In the genomic region with DNA sequence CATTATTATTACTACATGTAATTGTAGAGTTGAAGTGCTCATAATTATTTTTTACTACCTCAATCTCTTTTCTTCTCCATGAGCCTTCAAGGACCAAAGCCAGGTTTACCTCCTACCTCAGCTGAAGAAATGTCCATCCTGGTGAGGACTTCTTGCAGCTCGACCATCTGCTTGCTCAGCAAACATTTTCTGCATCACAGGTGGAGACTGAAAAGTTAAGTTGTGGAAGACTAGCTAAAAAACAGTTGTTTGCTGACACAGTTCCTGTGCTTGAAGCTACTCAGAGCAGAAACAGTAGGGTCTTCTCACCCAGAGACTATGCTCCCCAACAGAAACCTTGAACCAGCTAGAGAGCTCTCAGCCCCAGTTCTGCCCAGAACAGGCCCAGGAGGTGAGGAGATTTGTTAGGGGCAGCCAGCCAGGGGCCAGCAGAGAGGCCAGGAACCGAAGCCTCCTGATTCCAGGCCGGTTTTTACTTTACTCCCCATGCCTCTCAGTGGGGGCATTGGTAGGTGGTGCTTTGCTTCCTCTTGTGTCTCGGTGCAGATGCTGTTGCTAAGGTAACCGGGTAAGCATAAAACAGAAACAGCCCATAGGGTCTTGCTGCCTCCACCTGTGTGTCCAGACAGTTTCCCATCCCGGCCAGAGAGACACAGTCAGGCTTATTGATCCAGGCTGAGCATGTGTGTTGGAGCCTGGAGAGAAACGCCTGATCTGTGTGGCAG, we compare ENCODE assay signal across 9 cellular contexts. TPM values are rescaled to one million over a fixed set of nuclear protein-coding genes. Genes with fewer than 3 reads are reported as not detected.
DNase-seq lines count a peak whose midpoint lies in the region; ATAC-seq lines count a peak whose summit lies in the region.
"Had no signal": no experiment of that assay in that cellular context is flagged by ENCODE, and none has a peak within 500 bp of the region (broad histone marks: within the 10 kb centered on the region; RNA-seq: fewer than 3 reads in every experiment).

No MANE protein-coding gene starts in this region.

- H3K4me3 ChIP-seq in naive thymus-derived CD4-positive, alpha-beta T cell (ENCODE audit: low read length) = no peak overlapping the region

- no peaks in the 10 kb centered on the region for H3K36me3 ChIP-seq in naive thymus-derived CD4-positive, alpha-beta T cell (ENCODE audit: control insufficient read depth in 2 of 3, insufficient read depth in 3 of 3, low read length in 3 of 3)

- H3K27me3 ChIP-seq in naive thymus-derived CD4-positive, alpha-beta T cell (ENCODE audit: control insufficient read depth in 2 of 2, insufficient read depth in 2 of 2, low read length in 2 of 2) = no peaks in the 10 kb centered on the region

- peak; percentile 68 for ATAC-seq in HG02571 (IDR thresholded peaks at IDR 0.05; ENCODE audit: unreplicated experiment)
- peak; percentile 48 for ATAC-seq in naive thymus-derived CD4-positive, alpha-beta T cell
- no peak for ATAC-seq in stimulated activated naive CD8-positive, alpha-beta T cell treated with anti-CD3 and anti-CD28 coated beads, Interleukin-15, Interleukin-2, amounts not matched to agents 100 U/mL and 50 U/mL, for 24 hours

- intact Hi-C loops in naive thymus-derived CD4-positive, alpha-beta T cell (cut with micrococcal nuclease) = no loop called here
- intact Hi-C loops in posterior cingulate gyrus (cut with DNase I) = no loop called here
- intact Hi-C loops in activated naive CD4-positive, alpha-beta T cell treated with anti-CD3 and anti-CD28 coated beads for 36 hours (cut with micrococcal nuclease) = no loop called here

- peaks cover 0 to 2% (median 0%) of the 10 kb centered on the region in 5 donors for H3K36me3 Mint-ChIP-seq in naive thymus-derived CD4-positive, alpha-beta T cell
- no peaks in the 10 kb centered on the region for H3K36me3 Mint-ChIP-seq in activated naive CD4-positive, alpha-beta T cell treated with anti-CD3 and anti-CD28 coated beads for 36 hours (ENCODE audit: low read depth)

- peak; percentile 59 for DNase-seq in DMS153 (lab: John Stamatoyannopoulos, UW)
- DNase-seq in DMS153 treated with DMSO at 0.1 percent for 48 hours (lab: John Stamatoyannopoulos, UW; ENCODE audit: unreplicated experiment) = no peak
- DNase-seq in NCI-H2081 (lab: John Stamatoyannopoulos, UW) = peak; percentile 66 to 85
- DNase-seq in naive thymus-derived CD4-positive, alpha-beta T cell = no peak
- no peak for DNase-seq in stimulated activated naive CD8-positive, alpha-beta T cell treated with anti-CD3 and anti-CD28 coated beads, Interleukin-15, Interleukin-2, amounts not matched to agents 100 U/mL and 50 U/mL, for 24 hours
- no peak for DNase-seq in posterior cingulate gyrus
- no peak for DNase-seq in activated naive CD4-positive, alpha-beta T cell treated with anti-CD3 and anti-CD28 coated beads for 36 hours
- DNase-seq: effector CD8-positive, alpha-beta T cell had no signal

- no peaks in the 10 kb centered on the region for H3K9me3 Mint-ChIP-seq in naive thymus-derived CD4-positive, alpha-beta T cell
- no peaks in the 10 kb centered on the region for H3K9me3 Mint-ChIP-seq in activated naive CD4-positive, alpha-beta T cell treated with anti-CD3 and anti-CD28 coated beads for 36 hours

- no peak overlapping the region for H3K4me3 Mint-ChIP-seq in naive thymus-derived CD4-positive, alpha-beta T cell
- no peak overlapping the region for H3K4me3 Mint-ChIP-seq in activated naive CD4-positive, alpha-beta T cell treated with anti-CD3 and anti-CD28 coated beads for 36 hours

- no peaks in the 10 kb centered on the region for H3K9me3 ChIP-seq in naive thymus-derived CD4-positive, alpha-beta T cell (ENCODE audit: control insufficient read depth in 2 of 3, low read length in 3 of 3)

- peak overlapping the region in 4 of 9 donors; percentile 13 to 86 (median 31) for H3K27ac Mint-ChIP-seq in naive thymus-derived CD4-positive, alpha-beta T cell
- no peak overlapping the region for H3K27ac Mint-ChIP-seq in activated naive CD4-positive, alpha-beta T cell treated with anti-CD3 and anti-CD28 coated beads for 36 hours

- no peak overlapping the region for H3K27ac ChIP-seq in naive thymus-derived CD4-positive, alpha-beta T cell (ENCODE audit: low read depth, low read length)

- no peaks in the 10 kb centered on the region for H3K27me3 Mint-ChIP-seq in naive thymus-derived CD4-positive, alpha-beta T cell
- no peaks in the 10 kb centered on the region for H3K27me3 Mint-ChIP-seq in activated naive CD4-positive, alpha-beta T cell treated with anti-CD3 and anti-CD28 coated beads for 36 hours (ENCODE audit: low read depth)

- H3K4me1 ChIP-seq in naive thymus-derived CD4-positive, alpha-beta T cell (ENCODE audit: control insufficient read depth in 2 of 2, insufficient read depth in 2 of 2, low read length in 2 of 2) = peaks cover 0 to 11% of the 10 kb centered on the region in 2 donors

- POLR2A ChIA-PET in naive thymus-derived CD4-positive, alpha-beta T cell (lab: Charles Lee) = interaction anchor here (0.7 kb wide), 1 partner anchor 16 kb away, joined by 4 read pairs; no protein-coding TSS in a partner anchor

- peaks cover 0 to 42% (median 7%) of the 10 kb centered on the region in 7 donors for H3K4me1 Mint-ChIP-seq in naive thymus-derived CD4-positive, alpha-beta T cell
- peaks cover 21% of the 10 kb centered on the region for H3K4me1 Mint-ChIP-seq in activated naive CD4-positive, alpha-beta T cell treated with anti-CD3 and anti-CD28 coated beads for 36 hours (ENCODE audit: low read depth)

- CTCF ChIA-PET in naive thymus-derived CD4-positive, alpha-beta T cell (lab: Charles Lee) = interaction anchor here (0.9 to 1.0 kb wide), 2 partner anchors 13 to 32 kb away, joined by 3 read pairs; no protein-coding TSS in a partner anchor
- CTCF ChIA-PET in activated naive CD4-positive, alpha-beta T cell treated with anti-CD3 and anti-CD28 coated beads for 36 hours (lab: Charles Lee) = interaction anchor here (0.6 to 4.0 kb wide), 5 partner anchors 10 to 562 kb away, joined by 3 to 13 read pairs (median 8); no protein-coding TSS in a partner anchor

RNA-seq across cellular contexts. Expression of a gene that starts 54.9 kb away (rescaled TPM):
- 1,000 to 10,000 TPM in 2 of 5 experiments, 100 to 1,000 TPM in 3; 230 to 1,170 (median 374) TPM for total RNA-seq in naive thymus-derived CD4-positive, alpha-beta T cell
- 10 to 100 TPM; 65.4 to 68.3 TPM for polyA plus RNA-seq in naive thymus-derived CD4-positive, alpha-beta T cell
- 100 to 1,000 TPM; 206 to 214 TPM for total RNA-seq in activated naive CD4-positive, alpha-beta T cell treated with anti-CD3 and anti-CD28 coated beads for 36 hours

Comparison
In these comparisons a context has a peak if more than half of its experiments do, and no peak if none do; other contexts are left out.
1. DNase-seq: peak in DMS153 (single experiment) and NCI-H2081 (2 of 2); none in DMS153 treated with DMSO at 0.1 percent for 48 hours (single experiment), naive thymus-derived CD4-positive, alpha-beta T cell (0 of 9), stimulated activated naive CD8-positive, alpha-beta T cell treated with anti-CD3 and anti-CD28 coated beads, Interleukin-15, Interleukin-2, amounts not matched to agents 100 U/mL and 50 U/mL, for 24 hours (single experiment), posterior cingulate gyrus (0 of 10) and activated naive CD4-positive, alpha-beta T cell treated with anti-CD3 and anti-CD28 coated beads for 36 hours (single experiment).